In genomic region chr12:4272976-4273650, GRCh38 we compare ENCODE assay signal across 8 cellular contexts. TPM values are rescaled to one million over a fixed set of nuclear protein-coding genes. Genes with fewer than 3 reads are reported as not detected.
DNase-seq lines count a peak whose midpoint lies in the region; ATAC-seq and TF ChIP-seq lines count a peak whose summit lies in the region.

No MANE protein-coding gene starts in this region.

- TF ChIP-seq CTCF in omental fat pad (IDR thresholded peaks at IDR 0.05): no peak

- peaks cover 5% of the 10 kb centered on the region for H3K27me3 Mint-ChIP-seq in IgD-negative memory B cell
- no peaks in the 10 kb centered on the region for H3K27me3 Mint-ChIP-seq in activated naive CD8-positive, alpha-beta T cell treated with anti-CD3 and anti-CD28 coated beads, Interleukin-2, amount 10 ng/mL, durations not matched to agents 7 days and 5 days
- H3K27me3 Mint-ChIP-seq in stimulated activated naive CD8-positive, alpha-beta T cell treated with anti-CD3 and anti-CD28 coated beads, Interleukin-15, amount 100 ng/mL, for 72 hours: no peaks in the 10 kb centered on the region

- H3K27ac ChIP-seq in layer of hippocampus (ENCODE audit: low read depth, low read length): peak overlapping the region; percentile 77

- H3K36me3 Mint-ChIP-seq in IgD-negative memory B cell: peaks cover 2% of the 10 kb centered on the region
- peaks cover 34% of the 10 kb centered on the region for H3K36me3 Mint-ChIP-seq in activated naive CD8-positive, alpha-beta T cell treated with anti-CD3 and anti-CD28 coated beads, Interleukin-2, amount 10 ng/mL, durations not matched to agents 7 days and 5 days

- POLR2A ChIA-PET in activated naive CD8-positive, alpha-beta T cell treated with anti-CD3 and anti-CD28 coated beads, Interleukin-2, amount 10 ng/mL, durations not matched to agents 7 days and 5 days (lab: Charles Lee): interaction anchor here (0.5 to 11.7 kb wide), 27 partner anchors 9 to 402 kb away, joined by 3 to 292 read pairs (median 5); partner anchors contain the start of gene PARP11

- peak overlapping the region; percentile 87 to 99 (median 96) for H3K27ac Mint-ChIP-seq in IgD-negative memory B cell
- H3K27ac Mint-ChIP-seq in activated naive CD8-positive, alpha-beta T cell treated with anti-CD3 and anti-CD28 coated beads, Interleukin-2, amount 10 ng/mL, durations not matched to agents 7 days and 5 days: peak overlapping the region; percentile 99
- peak overlapping the region; percentile 97 to 100 for H3K27ac Mint-ChIP-seq in stimulated activated naive CD8-positive, alpha-beta T cell treated with anti-CD3 and anti-CD28 coated beads, Interleukin-15, amount 100 ng/mL, for 72 hours

- DNase-seq in activated naive CD8-positive, alpha-beta T cell treated with anti-CD3 and anti-CD28 coated beads, Interleukin-2, amount 10 ng/mL, durations not matched to agents 7 days and 5 days: no peak
- DNase-seq in stimulated activated naive CD8-positive, alpha-beta T cell treated with anti-CD3 and anti-CD28 coated beads, Interleukin-15, amount 100 ng/mL, for 72 hours: no peak
- no peak for DNase-seq in DMS79 treated with DMSO at 0.1 percent for 48 hours (lab: John Stamatoyannopoulos, UW)
- DNase-seq in NCI-H1417 treated with DMSO at 0.1 percent for 48 hours (lab: John Stamatoyannopoulos, UW): no peak
- DNase-seq in omental fat pad (ENCODE audit: low spot score): no peak

- no peak for ATAC-seq in activated naive CD8-positive, alpha-beta T cell treated with anti-CD3 and anti-CD28 coated beads, Interleukin-2, amount 10 ng/mL, durations not matched to agents 7 days and 5 days (ENCODE audit: low read depth)
- peak; percentile 2 for ATAC-seq in stimulated activated naive CD8-positive, alpha-beta T cell treated with anti-CD3 and anti-CD28 coated beads, Interleukin-15, amount 100 ng/mL, for 72 hours
- no peak for ATAC-seq in GM19397 (IDR thresholded peaks at IDR 0.05; ENCODE audit: unreplicated experiment)
- no peak for ATAC-seq in omental fat pad (ENCODE audit: low FRiP score)

- peaks cover 26 to 28% (median 27%) of the 10 kb centered on the region in 3 donors for H3K4me1 Mint-ChIP-seq in IgD-negative memory B cell
- peaks cover 27% of the 10 kb centered on the region for H3K4me1 Mint-ChIP-seq in activated naive CD8-positive, alpha-beta T cell treated with anti-CD3 and anti-CD28 coated beads, Interleukin-2, amount 10 ng/mL, durations not matched to agents 7 days and 5 days
- peaks cover 27% of the 10 kb centered on the region for H3K4me1 Mint-ChIP-seq in stimulated activated naive CD8-positive, alpha-beta T cell treated with anti-CD3 and anti-CD28 coated beads, Interleukin-15, amount 100 ng/mL, for 72 hours

- H3K4me3 Mint-ChIP-seq in IgD-negative memory B cell: peak overlapping the region; percentile 93 to 100 (median 96)
- peak overlapping the region; percentile 90 for H3K4me3 Mint-ChIP-seq in activated naive CD8-positive, alpha-beta T cell treated with anti-CD3 and anti-CD28 coated beads, Interleukin-2, amount 10 ng/mL, durations not matched to agents 7 days and 5 days
- peak overlapping the region; percentile 99 for H3K4me3 Mint-ChIP-seq in stimulated activated naive CD8-positive, alpha-beta T cell treated with anti-CD3 and anti-CD28 coated beads, Interleukin-15, amount 100 ng/mL, for 72 hours

- H3K9me3 Mint-ChIP-seq in IgD-negative memory B cell: no peaks in the 10 kb centered on the region
- no peaks in the 10 kb centered on the region for H3K9me3 Mint-ChIP-seq in activated naive CD8-positive, alpha-beta T cell treated with anti-CD3 and anti-CD28 coated beads, Interleukin-2, amount 10 ng/mL, durations not matched to agents 7 days and 5 days
- H3K9me3 Mint-ChIP-seq in stimulated activated naive CD8-positive, alpha-beta T cell treated with anti-CD3 and anti-CD28 coated beads, Interleukin-15, amount 100 ng/mL, for 72 hours: no peaks in the 10 kb centered on the region

- peaks cover 32% of the 10 kb centered on the region for H3K27me3 ChIP-seq in layer of hippocampus (ENCODE audit: control insufficient read depth, insufficient read depth, low read length)

RNA-seq across cellular contexts. Expression of gene CCND2, which starts 0.4 kb away (rescaled TPM):
- 11.7 TPM for polyA plus RNA-seq in IgD-negative memory B cell
- 100 to 1,000 TPM; 417 to 438 TPM for total RNA-seq in activated naive CD8-positive, alpha-beta T cell treated with anti-CD3 and anti-CD28 coated beads, Interleukin-2, amount 10 ng/mL, durations not matched to agents 7 days and 5 days
- total RNA-seq in omental fat pad: 100 to 1,000 TPM in 2 of 4 donors, 10 to 100 TPM in 2; 73.3 to 116 (median 92.6) TPM

RNA-seq across cellular contexts. Expression of gene TIGAR, which starts 47.9 kb away (rescaled TPM):
- polyA plus RNA-seq in IgD-negative memory B cell: 5.2 TPM
- total RNA-seq in activated naive CD8-positive, alpha-beta T cell treated with anti-CD3 and anti-CD28 coated beads, Interleukin-2, amount 10 ng/mL, durations not matched to agents 7 days and 5 days: 10 to 100 TPM in 1 of 2 experiments, 1 to 10 TPM in 1; 9.7 to 11.4 TPM
- 10 to 100 TPM in 1 of 4 donors, 1 to 10 TPM in 3; 4.2 to 13.5 (median 5.3) TPM for total RNA-seq in omental fat pad
